16 cellular contexts compared by ENCODE assay signal in genomic region chr9:4541281-4541680, GRCh38. TPM values are rescaled to one million over a fixed set of nuclear protein-coding genes. Genes with fewer than 3 reads are reported as not detected.
DNase-seq lines count a peak whose midpoint lies in the region; ATAC-seq, FAIRE-seq and TF ChIP-seq lines count a peak whose summit lies in the region.
"Had no signal": no experiment of that assay in that cellular context is flagged by ENCODE, and none has a peak within 500 bp of the region (broad histone marks: within the 10 kb centered on the region; RNA-seq: fewer than 3 reads in every experiment).

No MANE protein-coding gene starts in this region.

- WGBS in heart left ventricle, 4 donors, result 61 to 80% (median 75%) methylated on average over 3 of the region's 3 CpGs
- WGBS in smooth muscle cell (ENCODE audit: low lambda C conversion rate), result 64% methylated on average over 3 of the region's 3 CpGs

- intact Hi-C loops in left ventricle myocardium inferior (cut with micrococcal nuclease) (no loop called here), heart left ventricle (cut with DNase I) (no loop called here)

- H4K20me1 ChIP-seq in astrocyte (ENCODE audit: insufficient read depth, low read length) (no peaks in the 10 kb centered on the region), smooth muscle cell (ENCODE audit: low read depth) (no peaks in the 10 kb centered on the region)
- H4K20me1 ChIP-seq: BLaER1 had no signal

- H3K4me1 ChIP-seq in left ventricle myocardium inferior (peaks cover 18% of the 10 kb centered on the region), heart left ventricle (peaks cover 0 to 6% (median 0%) of the 10 kb centered on the region in 12 donors), astrocyte (ENCODE audit: insufficient read depth, low read length) (peaks cover 6% of the 10 kb centered on the region), iPS-20b (ENCODE audit: insufficient read depth, low read length) (peaks cover 25% of the 10 kb centered on the region), smooth muscle cell (ENCODE audit: low read depth) (no peaks in the 10 kb centered on the region)
- H3K4me1 ChIP-seq: BLaER1 had no signal

- H3K27ac ChIP-seq in left ventricle myocardium inferior (replicated peaks) (peak overlapping the region; percentile 11), heart left ventricle (no peak overlapping the region), astrocyte (ENCODE audit: low read depth, low read length) (no peak overlapping the region), iPS-20b (ENCODE audit: low read length) (no peak overlapping the region), smooth muscle cell (ENCODE audit: low read depth) (no peak overlapping the region)
- H3K27ac ChIP-seq: BLaER1, GM23248 had no signal

- peaks cover 2% of the 10 kb centered on the region for H3K9me3 Mint-ChIP-seq in astrocyte (ENCODE audit: unreplicated experiment)

- H3K4me2 ChIP-seq in astrocyte (ENCODE audit: low read length) (peak overlapping the region; percentile 1), smooth muscle cell (peak overlapping the region; percentile 19)
- H3K4me2 ChIP-seq: BLaER1 had no signal

- H3K4me1 Mint-ChIP-seq in astrocyte (ENCODE audit: low read depth, unreplicated experiment), result peaks cover 18% of the 10 kb centered on the region
- H3K4me1 Mint-ChIP-seq: CD8-positive, alpha-beta memory T cell had no signal

- H3K9me3 ChIP-seq in left ventricle myocardium inferior (replicated peaks), result peaks cover 19% of the 10 kb centered on the region
- peaks cover 0 to 21% (median 0%) of the 10 kb centered on the region in 12 donors for H3K9me3 ChIP-seq in heart left ventricle
- H3K9me3 ChIP-seq in astrocyte (ENCODE audit: insufficient read depth, low read depth, low read length), result no peaks in the 10 kb centered on the region
- no peaks in the 10 kb centered on the region for H3K9me3 ChIP-seq in iPS-20b (ENCODE audit: insufficient read depth, low read depth, low read length)
- H3K9me3 ChIP-seq in smooth muscle cell (replicated peaks; ENCODE audit: low read depth), result no peaks in the 10 kb centered on the region
- H3K9me3 ChIP-seq: Caco-2 had no signal

- H3K4me3 ChIP-seq in left ventricle myocardium inferior, result no peak overlapping the region
- no peak overlapping the region for H3K4me3 ChIP-seq in heart left ventricle
- no peak overlapping the region for H3K4me3 ChIP-seq in astrocyte (ENCODE audit: insufficient read depth, low read depth, low read length)
- 0 out of 2 replicates have a peak overlapping the region, but pooled peaks have one; percentile 7 for H3K4me3 ChIP-seq in iPS-20b (ENCODE audit: low read length)
- H3K4me3 ChIP-seq in smooth muscle cell, result no peak overlapping the region
- H3K4me3 ChIP-seq: BLaER1, GM23248 had no signal

- H3K27me3 ChIP-seq in left ventricle myocardium inferior (ENCODE audit: low read depth), result no peaks in the 10 kb centered on the region
- no peaks in the 10 kb centered on the region for H3K27me3 ChIP-seq in heart left ventricle
- H3K27me3 ChIP-seq in astrocyte (ENCODE audit: insufficient read depth, low read length), result no peaks in the 10 kb centered on the region
- no peaks in the 10 kb centered on the region for H3K27me3 ChIP-seq in iPS-20b (ENCODE audit: insufficient read depth, low read length)
- no peaks in the 10 kb centered on the region for H3K27me3 ChIP-seq in smooth muscle cell (ENCODE audit: low read depth)
- H3K27me3 ChIP-seq: BLaER1 had no signal

- H3F3A ChIP-seq in smooth muscle cell (ENCODE audit: low read depth), result no peaks in the 10 kb centered on the region

- ATAC-seq in heart left ventricle (no peak), GM21825 (IDR thresholded peaks at IDR 0.05; ENCODE audit: unreplicated experiment) (no peak)

- DNase-seq in left ventricle myocardium inferior, result no peak
- DNase-seq in heart left ventricle, result no peak
- DNase-seq in astrocyte (ENCODE audit: low read depth), result no peak
- no peak for DNase-seq in smooth muscle cell (lab: John Stamatoyannopoulos, UW; ENCODE audit: unreplicated experiment)
- no peak for DNase-seq in activated effector memory CD4-positive, alpha-beta T cell treated with anti-CD3 and anti-CD28 coated beads, Interleukin-2, amount 50 U/mL, for 16 hours
- DNase-seq in activated T-cell treated with anti-CD3 and anti-CD28 coated beads for 4 hours, result no peak
- DNase-seq: 8988T; AML-193; Caco-2; CD8-positive, alpha-beta memory T cell; DMS53; GF-D8; GM23248 had no signal

- TF ChIP-seq POLR2A in heart left ventricle (IDR thresholded peaks at IDR 0.05), result no peak

- no peaks in the 10 kb centered on the region for H3K36me3 ChIP-seq in left ventricle myocardium inferior
- no peaks in the 10 kb centered on the region for H3K36me3 ChIP-seq in heart left ventricle
- no peaks in the 10 kb centered on the region for H3K36me3 ChIP-seq in astrocyte (ENCODE audit: insufficient read depth, low read length)
- H3K36me3 ChIP-seq in iPS-20b (ENCODE audit: insufficient read depth, low read depth, low read length), result no peaks in the 10 kb centered on the region
- H3K36me3 ChIP-seq in smooth muscle cell (ENCODE audit: low read depth), result no peaks in the 10 kb centered on the region
- H3K36me3 ChIP-seq: BLaER1 had no signal

- H3K79me2 ChIP-seq in astrocyte (ENCODE audit: insufficient read depth, low read length), result no peaks in the 10 kb centered on the region
- H3K79me2 ChIP-seq in smooth muscle cell (ENCODE audit: low read depth), result no peaks in the 10 kb centered on the region

- H3K9ac ChIP-seq in astrocyte (ENCODE audit: low read length) (no peak overlapping the region), iPS-20b (ENCODE audit: low read depth, low read length) (peak overlapping the region; percentile 34; the same call in 1 of the 2 replicates), smooth muscle cell (ENCODE audit: low read depth) (no peak overlapping the region)
- H3K9ac ChIP-seq: BLaER1, GM23248 had no signal

- H2AFZ ChIP-seq in astrocyte (ENCODE audit: low read depth, low read length) (no peak overlapping the region), smooth muscle cell (ENCODE audit: low read depth) (no peak overlapping the region)
- H2AFZ ChIP-seq: GM23248 had no signal

- no peaks in the 10 kb centered on the region for H3K27me3 Mint-ChIP-seq in astrocyte (ENCODE audit: low read depth, unreplicated experiment)

- TF ChIP-seq CTCF in left ventricle myocardium inferior (IDR thresholded peaks at IDR 0.05; ENCODE audit: borderline replicate concordance) (no peak), heart left ventricle (IDR thresholded peaks at IDR 0.05) (no peak), astrocyte (IDR thresholded peaks at IDR 0.05; ENCODE audit: insufficient read depth, low read depth, low read length) (no peak), smooth muscle cell (IDR thresholded peaks at IDR 0.05; ENCODE audit: borderline replicate concordance, insufficient read depth, poor library complexity, severe bottlenecking) (no peak)

- H3K36me3 Mint-ChIP-seq in astrocyte (ENCODE audit: low read depth, unreplicated experiment), result peaks cover 2% of the 10 kb centered on the region

- peak overlapping the region; percentile 14 for H3K27ac Mint-ChIP-seq in astrocyte (ENCODE audit: unreplicated experiment)
- H3K27ac Mint-ChIP-seq: CD8-positive, alpha-beta memory T cell had no signal

- FAIRE-seq in astrocyte (lab: Jason Lieb, UNC), result no peak

- no peak overlapping the region for H3K4me3 Mint-ChIP-seq in astrocyte (ENCODE audit: unreplicated experiment)
- H3K4me3 Mint-ChIP-seq: CD8-positive, alpha-beta memory T cell had no signal

RNA-seq across cellular contexts. Expression of gene SLC1A1, which starts 51.0 kb away (rescaled TPM):
- total RNA-seq in left ventricle myocardium inferior (3.1 TPM), heart left ventricle (1 to 10 TPM; 1.1 to 4.6 (median 2.1) TPM), astrocyte (6.4 and 6.7 TPM in 2 replicates), smooth muscle cell (15.6 and 19.3 TPM in 2 replicates)
- polyA plus RNA-seq in heart left ventricle (1 to 10 TPM; 1.0 to 1.5 TPM), smooth muscle cell (6.1 and 11.3 TPM in 2 replicates)
- polyA plus RNA-seq: CD8-positive, alpha-beta memory T cell had no signal
